20 cellular contexts compared by ENCODE assay signal in the genomic region with DNA sequence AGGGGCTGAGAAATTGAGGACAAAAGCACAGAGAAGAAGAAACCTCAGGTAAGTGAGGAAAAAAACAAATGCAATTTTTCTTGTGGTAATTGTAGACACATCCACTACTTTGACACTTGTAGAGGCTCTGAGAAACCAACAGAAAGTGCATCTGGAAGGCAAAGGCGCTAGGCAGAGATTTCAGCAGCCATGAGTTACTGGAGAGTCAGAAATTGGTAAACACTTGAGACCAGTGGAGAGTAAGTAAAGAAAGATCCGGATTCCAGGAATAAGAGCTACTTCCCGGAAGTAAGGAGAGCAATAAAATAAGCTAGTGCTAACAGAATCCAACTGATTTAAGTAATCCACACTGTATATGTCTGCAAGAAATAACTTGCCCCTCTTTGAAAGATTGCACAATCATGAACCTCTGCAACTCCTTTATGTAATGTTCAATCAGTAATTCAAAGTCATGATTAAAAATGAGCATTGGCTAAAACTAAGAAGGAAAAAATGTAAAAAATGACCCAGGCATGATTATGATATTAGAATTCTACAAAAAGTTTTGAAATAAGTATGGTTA.
DNase-seq lines count a peak whose midpoint lies in the region; ATAC-seq, FAIRE-seq and TF ChIP-seq lines count a peak whose summit lies in the region.
"Had no signal": no experiment of that assay in that cellular context is flagged by ENCODE, and none has a peak within 500 bp of the region (broad histone marks: within the 10 kb centered on the region; RNA-seq: fewer than 3 reads in every experiment).

No MANE protein-coding gene starts in this region.

- no TSS peak for BruUV-seq in IMR-90 (replicated peaks; lab: Mats Ljungman, UMichigan)

- H2AK5ac ChIP-seq in IMR-90 (ENCODE audit: low read depth, low read length) = no peak overlapping the region

- DNase-seq in BE2C (no peak), IMR-90 (no peak), RWPE2 (ENCODE audit: low spot score) (no peak), foreskin keratinocyte (peak; percentile 51 to 75), frontal cortex (ENCODE audit: low spot score in 2 of 2) (no peak), retina (no peak), NCI-H446 treated with DMSO at 0.1 percent for 48 hours (lab: John Stamatoyannopoulos, UW) (no peak)
- DNase-seq: activated CD8-positive, alpha-beta T cell treated with anti-CD3 and anti-CD28 coated beads, Interleukin-2, amount 10 ng/mL, durations not matched to agents 7 days and 5 days; activated effector memory CD4-positive, alpha-beta T cell treated with anti-CD3 and anti-CD28 coated beads, Interleukin-2, amount 50 U/mL, for 16 hours; activated T-cell treated with anti-CD3 and anti-CD28 coated beads for 4 hours; DND-41; heart right ventricle; left cardiac atrium; mesendoderm; NCI-H1436; Peyer's patch; stimulated activated CD4-positive, alpha-beta T cell treated with anti-CD3 and anti-CD28 coated beads, Interleukin-4, amount 100 ng/mL, for 1 hour had no signal

- no peak overlapping the region for H3K56ac ChIP-seq in IMR-90 (ENCODE audit: extremely low read depth, insufficient read depth, low read length)

- H3K23ac ChIP-seq in IMR-90 (ENCODE audit: low read depth, low read length) = no peak overlapping the region

- no peak overlapping the region for H2BK5ac ChIP-seq in IMR-90 (ENCODE audit: low read depth, low read length, poor library complexity, severe bottlenecking)

- no peak for TF ChIP-seq RAD21 in IMR-90 (IDR thresholded peaks at IDR 0.05; ENCODE audit: low read length)

- no peak overlapping the region for H3K14ac ChIP-seq in IMR-90 (replicated peaks; ENCODE audit: low read depth, low read length)

- ATAC-seq in IMR-90 (ENCODE audit: low read depth) (no peak), RWPE2 (ENCODE audit: low read depth) (peak; percentile 75), foreskin keratinocyte (peak; percentile 46), HG03280 (IDR thresholded peaks at IDR 0.05; ENCODE audit: unreplicated experiment) (no peak)
- ATAC-seq: activated CD8-positive, alpha-beta T cell treated with anti-CD3 and anti-CD28 coated beads, Interleukin-2, amount 10 ng/mL, durations not matched to agents 7 days and 5 days; heart right ventricle; left cardiac atrium; stimulated activated memory B cell treated with anti-CD40 and anti-IgM and Interleukin-4, amounts not matched to agents 10 μg/mL and 1 μg/mL and 100 μg/mL, for 72 hours had no signal

- POLR2A ChIA-PET in IMR-90 (lab: Charles Lee; ENCODE audit: unreplicated experiment) = no interaction called here

- intact Hi-C loops in IMR-90 (cut with micrococcal nuclease) = no loop called here

- no peak overlapping the region for H3K27ac ChIP-seq in IMR-90 (ENCODE audit: insufficient read depth, low read length)
- peak overlapping the region; percentile 29 for H3K27ac ChIP-seq in RWPE2 (ENCODE audit: poor library complexity, severe bottlenecking)
- no peak overlapping the region for H3K27ac ChIP-seq in foreskin keratinocyte
- H3K27ac ChIP-seq: BLaER1, heart right ventricle, Peyer's patch had no signal

- H3K4me2 ChIP-seq in IMR-90 (ENCODE audit: low read depth, low read length) = no peak overlapping the region
- H3K4me2 ChIP-seq: BLaER1 had no signal

- no peak overlapping the region for H2BK20ac ChIP-seq in IMR-90 (ENCODE audit: low read depth, low read length)

- H3K9ac ChIP-seq in IMR-90 (ENCODE audit: low read depth, low read length) = no peak overlapping the region
- H3K9ac ChIP-seq: BLaER1 had no signal

- no peak overlapping the region for H4K8ac ChIP-seq in IMR-90 (ENCODE audit: low read depth in 2 of 2, low read length in 2 of 2)

- TF ChIP-seq CTCF in BE2C (IDR thresholded peaks at IDR 0.05; ENCODE audit: low read depth, low read length) (0 out of 2 replicates have a peak, but pooled peaks have one; percentile 3), IMR-90 (conservative IDR thresholded peaks at IDR 0.05; ENCODE audit: low read depth, low read length) (no peak), RWPE2 (IDR thresholded peaks at IDR 0.05; ENCODE audit: poor library complexity, severe bottlenecking) (no peak), foreskin keratinocyte (conservative IDR thresholded peaks at IDR 0.05) (no peak)

- no peak for TF ChIP-seq POLR2A in IMR-90 (IDR thresholded peaks at IDR 0.05; ENCODE audit: low read depth, low read length)

- no peaks in the 10 kb centered on the region for H4K20me1 ChIP-seq in IMR-90 (ENCODE audit: insufficient read depth, low read length)
- H4K20me1 ChIP-seq: BLaER1 had no signal

- no peaks in the 10 kb centered on the region for H3K9me1 ChIP-seq in IMR-90 (ENCODE audit: insufficient read depth, low read length)

- H3K4me1 ChIP-seq in BE2C = no peaks in the 10 kb centered on the region; the same call in 1 of the 2 replicates
- no peaks in the 10 kb centered on the region for H3K4me1 ChIP-seq in IMR-90 (ENCODE audit: control insufficient read depth, insufficient read depth, low read length)
- H3K4me1 ChIP-seq in RWPE2 (ENCODE audit: insufficient read depth, poor library complexity, severe bottlenecking) = peaks cover 16% of the 10 kb centered on the region
- peaks cover 6% of the 10 kb centered on the region for H3K4me1 ChIP-seq in foreskin keratinocyte
- H3K4me1 ChIP-seq: BLaER1, heart right ventricle, Peyer's patch had no signal

- dilution Hi-C loops in IMR-90 (cut with HindIII; ENCODE audit: low sequenced_read_pairs, unreplicated experiment) = no loop called here

- no peak overlapping the region for H3K18ac ChIP-seq in IMR-90 (ENCODE audit: low read depth, low read length)

- H3K9me3 ChIP-seq in BE2C = no peaks in the 10 kb centered on the region
- H3K9me3 ChIP-seq in IMR-90 (ENCODE audit: control insufficient read depth, insufficient read depth, low read length) = no peaks in the 10 kb centered on the region
- H3K9me3 ChIP-seq in RWPE2 (ENCODE audit: severe bottlenecking) = peaks cover 6% of the 10 kb centered on the region
- H3K9me3 ChIP-seq: BLaER1, Peyer's patch had no signal

- H2AK9ac ChIP-seq in IMR-90 (replicated peaks; ENCODE audit: low read depth, low read length, poor library complexity) = no peak overlapping the region

- no peaks in the 10 kb centered on the region for H3K79me1 ChIP-seq in IMR-90 (ENCODE audit: low read depth in 1 of 2, low read length in 2 of 2)

- no peak overlapping the region for H2AFZ ChIP-seq in IMR-90 (replicated peaks; ENCODE audit: low read length, poor library complexity)

- H2BK15ac ChIP-seq in IMR-90 (ENCODE audit: low read depth, low read length) = no peak overlapping the region

- H3K36me3 ChIP-seq in BE2C = no peaks in the 10 kb centered on the region
- no peaks in the 10 kb centered on the region for H3K36me3 ChIP-seq in IMR-90 (ENCODE audit: control insufficient read depth, insufficient read depth, low read length)
- no peaks in the 10 kb centered on the region for H3K36me3 ChIP-seq in RWPE2 (ENCODE audit: low read depth)
- H3K36me3 ChIP-seq: BLaER1, heart right ventricle, Peyer's patch had no signal

- H2BK120ac ChIP-seq in IMR-90 (ENCODE audit: low read depth, low read length) = no peak overlapping the region

- no peak overlapping the region for H3K4ac ChIP-seq in IMR-90 (ENCODE audit: low read depth, low read length)

- H3K27me3 ChIP-seq in BE2C (no peaks in the 10 kb centered on the region), IMR-90 (ENCODE audit: control insufficient read depth, insufficient read depth, low read length) (no peaks in the 10 kb centered on the region), RWPE2 (ENCODE audit: insufficient read depth, poor library complexity, severe bottlenecking) (no peaks in the 10 kb centered on the region), foreskin keratinocyte (no peaks in the 10 kb centered on the region)
- H3K27me3 ChIP-seq: BLaER1, heart right ventricle, Peyer's patch had no signal

- in situ Hi-C loops in IMR-90 (cut with MboI; ENCODE audit: low sequenced_read_pairs) = no loop called here

- FAIRE-seq in frontal cortex (lab: Jason Lieb, UNC) = no peak

- H3K4me3 ChIP-seq in BE2C (ENCODE audit: low read depth, low read length) (no peak overlapping the region), IMR-90 (ENCODE audit: insufficient read depth, low read depth, low read length) (no peak overlapping the region), RWPE2 (ENCODE audit: severe bottlenecking) (no peak overlapping the region)
- H3K4me3 ChIP-seq: BLaER1, heart right ventricle, Peyer's patch had no signal

- no CpG with 5 or more reads among the region's 3 CpGs for WGBS in IMR-90 (ENCODE audit: extremely low coverage in 2 of 2, insufficient read length in 1 of 2), 2 experiments

- H4K5ac ChIP-seq in IMR-90 (ENCODE audit: low read depth, low read length) = no peak overlapping the region

- no peak overlapping the region for H4K91ac ChIP-seq in IMR-90 (ENCODE audit: insufficient read depth, low read depth, low read length)

- CTCF ChIA-PET in IMR-90 (lab: Yijun Ruan, JAX) = no interaction called here

TF ChIP-seq in IMR-90, 13 proteins besides CTCF, POLR2A, EP300 and RAD21:
- TF ChIP-seq CEBPB (IDR thresholded peaks at IDR 0.05; ENCODE audit: low read depth, low read length) (peak; percentile 72), RCOR1 (IDR thresholded peaks at IDR 0.05; ENCODE audit: insufficient replicate concordance, low read length) (no peak)

Comparison
In these comparisons a context has a peak if more than half of its experiments do, and no peak if none do; other contexts are left out.
1. DNase-seq: peak in foreskin keratinocyte (2 of 2); none in BE2C (single experiment), IMR-90 (single experiment), RWPE2 (single experiment), frontal cortex (0 of 2), retina (single experiment) and NCI-H446 treated with DMSO at 0.1 percent for 48 hours (single experiment).
2. ATAC-seq: peak in RWPE2 (single experiment) and foreskin keratinocyte (single experiment); none in IMR-90 (single experiment) and HG03280 (single experiment).